Comparison of ENCODE assay signal across 25 cellular contexts in the genomic region with DNA sequence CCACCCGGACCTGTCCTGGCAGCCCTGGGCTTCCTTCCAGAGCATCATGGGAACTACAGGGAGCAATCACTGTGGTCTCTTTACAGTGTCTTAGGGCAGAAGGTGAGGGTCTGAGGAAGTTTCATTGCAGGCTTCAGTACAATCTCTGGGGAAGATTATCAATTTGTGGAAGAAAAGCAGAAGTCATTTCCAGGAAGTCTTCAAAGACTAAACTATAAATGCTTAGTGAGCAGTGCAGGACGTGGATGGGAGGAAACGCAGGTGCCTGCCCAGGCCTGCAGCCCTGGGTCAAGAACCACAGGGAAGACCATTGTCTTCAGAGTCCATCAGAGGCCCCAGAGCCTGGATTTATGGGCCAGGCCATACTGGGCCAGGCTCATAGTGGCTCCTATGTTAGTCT. TPM values are rescaled to one million over a fixed set of nuclear protein-coding genes. Genes with fewer than 3 reads are reported as not detected.
A peak's percentile ranks its signal among the peaks of the same experiment; 100 is the strongest.
DNase-seq lines count a peak whose midpoint lies in the region; ATAC-seq and TF ChIP-seq lines count a peak whose summit lies in the region.
"Had no signal": no experiment of that assay in that cellular context is flagged by ENCODE, and none has a peak within 500 bp of the region (broad histone marks: within the 10 kb centered on the region; RNA-seq: fewer than 3 reads in every experiment).

No MANE protein-coding gene starts in this region.

- WGBS in neuronal stem cell (ENCODE audit: extremely low coverage in 2 of 2, insufficient read length in 2 of 2, insufficient replicate concordance in 1 of 2), 2 donors = no CpG with 5 or more reads among the region's 3 CpGs

- no peak overlapping the region for H3K4me3 Mint-ChIP-seq in glutamatergic neuron (ENCODE audit: unreplicated experiment)
- H3K4me3 Mint-ChIP-seq: activated T-cell treated with anti-CD3 and anti-CD28 coated beads, Interleukin-2, amount 50 U/mL, for 4 hours; endodermal cell had no signal

- H3K4me1 ChIP-seq in right atrium auricular region (no peaks in the 10 kb centered on the region), neuronal stem cell (ENCODE audit: control insufficient read depth in 2 of 2, insufficient read depth in 1 of 2, low read depth in 1 of 2, low read length in 2 of 2) (peaks cover 0 to 4% of the 10 kb centered on the region in 2 donors)
- H3K4me1 ChIP-seq: adrenal gland, Caco-2, colonic mucosa, Peyer's patch, transverse colon had no signal

- DNase-seq in Right ventricle myocardium inferior (ENCODE audit: missing footprints) (no peak), right atrium auricular region (ENCODE audit: low spot score) (no peak), NOMO-1 treated with dmso at 0.1 percent for 144 hours (lab: John Stamatoyannopoulos, UW; ENCODE audit: unreplicated experiment) (peak; percentile 22), WERI-Rb-1 (no peak), neuronal stem cell (ENCODE audit: low spot score) (no peak), glutamatergic neuron (no peak), superior temporal gyrus (ENCODE audit: extremely low spot score) (no peak)
- DNase-seq: activated CD4-positive, alpha-beta T cell treated with anti-CD3 and anti-CD28 coated beads for 1 hour; activated naive CD4-positive, alpha-beta T cell; activated T-cell treated with anti-CD3 and anti-CD28 coated beads, Interleukin-2, amount 50 U/mL, for 4 hours; adrenal gland; Caco-2; colonic mucosa; endodermal cell; kidney; NCI-H1092; NCI-H1930; NCI-H345; Peyer's patch; retina; stimulated activated CD4-positive, alpha-beta T cell treated with anti-CD3 and anti-CD28 coated beads, Interleukin-4, amount 100 ng/mL, for 1 hour; stimulated activated naive CD8-positive, alpha-beta T cell treated with anti-CD3 and anti-CD28 coated beads, Interleukin-15, Interleukin-2, amounts not matched to agents 100 U/mL and 50 U/mL, for 24 hours; transverse colon had no signal

- H2AK5ac ChIP-seq in neuronal stem cell (ENCODE audit: low read depth, low read length) = no peak overlapping the region

- no peak overlapping the region for H4K8ac ChIP-seq in neuronal stem cell (ENCODE audit: low read depth, low read length)

- no peak overlapping the region for H2BK15ac ChIP-seq in neuronal stem cell (ENCODE audit: low read length)

- peaks cover 2% of the 10 kb centered on the region for H3K9me3 Mint-ChIP-seq in glutamatergic neuron (ENCODE audit: unreplicated experiment)
- H3K9me3 Mint-ChIP-seq: activated T-cell treated with anti-CD3 and anti-CD28 coated beads, Interleukin-2, amount 50 U/mL, for 4 hours; endodermal cell had no signal

- ATAC-seq in Right ventricle myocardium inferior (peak; percentile 24), GM18873 (IDR thresholded peaks at IDR 0.05; ENCODE audit: low FRiP score, unreplicated experiment) (no peak)
- ATAC-seq: activated T-cell treated with anti-CD3 and anti-CD28 coated beads, Interleukin-2, amount 50 U/mL, for 4 hours; stimulated activated naive CD8-positive, alpha-beta T cell treated with anti-CD3 and anti-CD28 coated beads, Interleukin-15, Interleukin-2, amounts not matched to agents 100 U/mL and 50 U/mL, for 24 hours had no signal

- no peak overlapping the region for H3K9ac ChIP-seq in neuronal stem cell (ENCODE audit: low read depth, low read length, poor library complexity)

- H3K23ac ChIP-seq in neuronal stem cell (ENCODE audit: low read depth, low read length, poor library complexity) = no peak overlapping the region

- peak overlapping the region; percentile 11 for H3K18ac ChIP-seq in neuronal stem cell (ENCODE audit: low read length)

- H3K4me3 ChIP-seq in right atrium auricular region (no peak overlapping the region), WERI-Rb-1 (ENCODE audit: low read depth, low read length) (no peak overlapping the region), neuronal stem cell (ENCODE audit: low read length in 2 of 2) (no peak overlapping the region)
- H3K4me3 ChIP-seq: adrenal gland, colonic mucosa, Peyer's patch, SK-N-MC, transverse colon had no signal

- H3K4me1 Mint-ChIP-seq in glutamatergic neuron (ENCODE audit: low read depth, unreplicated experiment) = peaks cover 2% of the 10 kb centered on the region

- no peak overlapping the region for H2BK5ac ChIP-seq in neuronal stem cell (ENCODE audit: low read length)

- H2BK120ac ChIP-seq in neuronal stem cell (ENCODE audit: low read depth, low read length) = no peak overlapping the region

- H3K27ac ChIP-seq in right atrium auricular region (no peak overlapping the region), WERI-Rb-1 (peak overlapping the region; percentile 17; the same call in 1 of the 2 replicates), neuronal stem cell (replicated peaks; ENCODE audit: low read length) (no peak overlapping the region)
- H3K27ac ChIP-seq: adrenal gland, colonic mucosa, Peyer's patch, SK-N-MC, transverse colon had no signal

- H3K4me2 ChIP-seq in neuronal stem cell (ENCODE audit: insufficient read depth, low read length, poor library complexity, severe bottlenecking) = no peak overlapping the region

- no peak overlapping the region for H4K91ac ChIP-seq in neuronal stem cell (ENCODE audit: low read depth, low read length, poor library complexity)

- no peaks in the 10 kb centered on the region for H3K36me3 Mint-ChIP-seq in glutamatergic neuron (ENCODE audit: unreplicated experiment)

- no peaks in the 10 kb centered on the region for H3K27me3 Mint-ChIP-seq in glutamatergic neuron (ENCODE audit: unreplicated experiment)

- no peak overlapping the region for H2BK12ac ChIP-seq in neuronal stem cell (ENCODE audit: low read length)

- no peaks in the 10 kb centered on the region for H3K27me3 ChIP-seq in right atrium auricular region
- no peaks in the 10 kb centered on the region for H3K27me3 ChIP-seq in WERI-Rb-1 (ENCODE audit: insufficient read depth, low read depth, severe bottlenecking)
- no peaks in the 10 kb centered on the region for H3K27me3 ChIP-seq in neuronal stem cell (ENCODE audit: control insufficient read depth in 3 of 3, insufficient read depth in 3 of 3, low read depth in 1 of 3, low read length in 3 of 3)
- H3K27me3 ChIP-seq: adrenal gland, colonic mucosa, Peyer's patch, transverse colon had no signal

- TF ChIP-seq CTCF in right atrium auricular region (IDR thresholded peaks at IDR 0.05) (no peak), WERI-Rb-1 (IDR thresholded peaks at IDR 0.05; ENCODE audit: low read depth, low read length) (no peak), glutamatergic neuron (IDR thresholded peaks at IDR 0.05; ENCODE audit: partially characterized antibody, unreplicated experiment) (no peak)

- peak overlapping the region; percentile 27 for H2AFZ ChIP-seq in neuronal stem cell (ENCODE audit: low read length)

- H3K9me3 ChIP-seq in right atrium auricular region = no peaks in the 10 kb centered on the region
- H3K9me3 ChIP-seq in WERI-Rb-1 (ENCODE audit: severe bottlenecking) = no peaks in the 10 kb centered on the region
- H3K9me3 ChIP-seq in neuronal stem cell (replicated peaks in 1 of 2; ENCODE audit: control insufficient read depth in 2 of 2, insufficient read depth in 1 of 2, low read depth in 1 of 2, low read length in 2 of 2) = no peaks in the 10 kb centered on the region
- H3K9me3 ChIP-seq: adrenal gland, Caco-2, colonic mucosa, Peyer's patch, transverse colon had no signal

- intact Hi-C loops in Right ventricle myocardium inferior (cut with DNase I) = no loop called here

- H3K27ac Mint-ChIP-seq in glutamatergic neuron (ENCODE audit: unreplicated experiment) = no peak overlapping the region
- H3K27ac Mint-ChIP-seq: endodermal cell had no signal

- no peak overlapping the region for H3K4ac ChIP-seq in neuronal stem cell (ENCODE audit: low read length)

- H3K79me1 ChIP-seq in neuronal stem cell (ENCODE audit: low read depth, low read length) = no peaks in the 10 kb centered on the region

- H3K14ac ChIP-seq in neuronal stem cell (ENCODE audit: low read length) = no peak overlapping the region

- no peaks in the 10 kb centered on the region for H3K36me3 ChIP-seq in right atrium auricular region
- H3K36me3 ChIP-seq in WERI-Rb-1 = no peaks in the 10 kb centered on the region
- no peaks in the 10 kb centered on the region for H3K36me3 ChIP-seq in neuronal stem cell (replicated peaks in 1 of 2; ENCODE audit: control insufficient read depth in 2 of 2, insufficient read depth in 2 of 2, low read length in 2 of 2)
- H3K36me3 ChIP-seq: adrenal gland, colonic mucosa, Peyer's patch, transverse colon had no signal

RNA-seq across cellular contexts. Expression of a gene that starts 54.3 kb away (rescaled TPM):
- 21.3 TPM for total RNA-seq in Right ventricle myocardium inferior
- total RNA-seq in right atrium auricular region = 10 to 100 TPM; 11.1 to 13.9 TPM
- polyA plus RNA-seq in neuronal stem cell (2013, experiment 1 of 2) = 29.9 TPM
- polyA plus RNA-seq in neuronal stem cell (2013, experiment 2 of 2) = 29.5 TPM
- total RNA-seq in glutamatergic neuron (ENCODE audit: unreplicated experiment) = 38.7 TPM
